Comparison of ENCODE assay signal across 8 cellular contexts in genomic region chr4:185425600-185426352, GRCh38. TPM values are rescaled to one million over a fixed set of nuclear protein-coding genes. Genes with fewer than 3 reads are reported as not detected.
DNase-seq lines count a peak whose midpoint lies in the region; ATAC-seq, FAIRE-seq and TF ChIP-seq lines count a peak whose summit lies in the region.

Gene UFSP2 (minus strand): TSS chr4:185425964. CDS start chr4:185425868, 96 bp downstream.

- H3K27ac Mint-ChIP-seq in CD14-positive monocyte, result peak within 1 kb of the TSS; percentile 98 to 99 (median 99)

- H4K20me1 ChIP-seq in HepG2 (ENCODE audit: insufficient read depth, low read length), result no peaks in the 10 kb centered on the region

- H2AFZ ChIP-seq in HepG2 (ENCODE audit: low read length), result peak within 1 kb of the TSS; percentile 96

- H3K4me2 ChIP-seq in HepG2 (ENCODE audit: low read depth, low read length), result peak within 1 kb of the TSS; percentile 97

- TF ChIP-seq EP300 in HepG2 (IDR thresholded peaks at IDR 0.05; ENCODE audit: low read depth in 2 of 2, low read length in 2 of 2) (no peak), HepG2 (CRISPR knock-in tag; IDR thresholded peaks at IDR 0.05; ENCODE audit: borderline replicate concordance) (no peak)

- FAIRE-seq in HepG2 (lab: Jason Lieb, UNC), result peak; percentile 64

- DNase-seq in CD14-positive monocyte (ENCODE audit: low spot score) (peak; percentile 87), NCI-H748 treated with DMSO at 0.1 percent for 48 hours (lab: John Stamatoyannopoulos, UW) (peak; percentile 55), dermis microvascular lymphatic vessel endothelial cell (ENCODE audit: low read depth in 2 of 2) (peak; percentile 91 to 93), HepG2 (ENCODE audit: low spot score) (peak; percentile 81)
- DNase-seq in activated CD4-positive, alpha-beta T cell treated with anti-CD3 and anti-CD28 coated beads, Interleukin-2, amount 50 U/mL, for 48 hours, result peak; percentile 81 to 85
- peak; percentile 77 to 85 for DNase-seq in stimulated activated CD4-positive, alpha-beta T cell treated with anti-CD3 and anti-CD28 coated beads, Interleukin-2, amount 100 ng/mL, for 48 hours

- H3K27me3 Mint-ChIP-seq in CD14-positive monocyte (ENCODE audit: low read depth in 3 of 3), result peaks cover 8 to 28% (median 28%) of the 10 kb centered on the region in 3 donors

- intact Hi-C loops in CD14-positive monocyte (cut with micrococcal nuclease) (loop anchor here in 1 of 2 donors (1.0 kb wide), 1 partner anchor 28 kb away; no protein-coding TSS in a partner anchor), HepG2 (cut with micrococcal nuclease; ENCODE audit: unreplicated experiment) (no loop called here)

- H3K4me3 Mint-ChIP-seq in CD14-positive monocyte, result peak within 1 kb of the TSS; percentile 94 to 96

- H3K79me2 ChIP-seq in HepG2 (ENCODE audit: insufficient read depth, low read length), result peaks cover 18% of the 10 kb centered on the region

- peaks cover 11 to 19% of the 10 kb centered on the region in 2 donors for H3K36me3 Mint-ChIP-seq in CD14-positive monocyte

- WGBS in HepG2 (ENCODE audit: low lambda C conversion rate), result 0% methylated on average over 8 of the region's 67 CpGs

- TF ChIP-seq RAD21 in HepG2 (CRISPR knock-in tag; IDR thresholded peaks at IDR 0.05), result peak; percentile 49; the same call in 1 of the 2 replicates

- peak; percentile 57 to 81 for TF ChIP-seq POLR2A in HepG2 (IDR thresholded peaks at IDR 0.05; ENCODE audit: insufficient read depth in 1 of 2, low read depth in 2 of 2, low read length in 2 of 2)

- BruUV-seq in HepG2 (replicated peaks; lab: Mats Ljungman, UMichigan), result no TSS peak

- peak; percentile 93 for ATAC-seq in GM19372 (IDR thresholded peaks at IDR 0.05; ENCODE audit: low read depth, unreplicated experiment)
- ATAC-seq in HG03521 (IDR thresholded peaks at IDR 0.05; ENCODE audit: unreplicated experiment), result peak; percentile 89
- peak; percentile 95 for ATAC-seq in HepG2

- no peaks in the 10 kb centered on the region for H3K9me3 ChIP-seq in HepG2 (ENCODE audit: low read length)

- POLR2A ChIA-PET in HepG2 (lab: Yijun Ruan, JAX), result interaction anchor here (3.6 kb wide), 1 partner anchor 29 kb away, joined by 30 read pairs; the partner anchor contains the start of genes ANKRD37 and LRP2BP

- H3K9me3 Mint-ChIP-seq in CD14-positive monocyte, result peaks cover 0 to 7% (median 0%) of the 10 kb centered on the region in 7 donors

- H3K9ac ChIP-seq in HepG2 (ENCODE audit: insufficient read depth, low read depth, low read length), result peak within 1 kb of the TSS; percentile 99

- H3K27me3 ChIP-seq in HepG2 (ENCODE audit: control insufficient read depth in 1 of 2, insufficient read depth in 2 of 2, low read length in 2 of 2), result no peaks in the 10 kb centered on the region; a peak in 2 of 5 replicates

- H3K4me1 Mint-ChIP-seq in CD14-positive monocyte, result peaks cover 16% of the 10 kb centered on the region

- peak within 1 kb of the TSS; percentile 82 to 90 (median 89) for H3K4me3 ChIP-seq in HepG2 (replicated peaks in 1 of 3; ENCODE audit: insufficient read depth in 1 of 3, low read depth in 2 of 3, low read length in 3 of 3)

- peak within 1 kb of the TSS; percentile 95 for H3K27ac ChIP-seq in HepG2 (ENCODE audit: extremely low read length, insufficient read depth, low read length)

- in situ Hi-C loops in HepG2 (cut with HindIII; ENCODE audit: extremely low pct_ligation_motif_present, low pct_unique_long_range_greater_than_20kb), result no loop called here

- H3K36me3 ChIP-seq in HepG2 (replicated peaks in 1 of 2; ENCODE audit: control insufficient read depth in 1 of 2, insufficient read depth in 2 of 2, low read length in 2 of 2), result peaks cover 0 to 13% of the 10 kb centered on the region in 2 experiments; a peak in 1 of 5 replicates

- CTCF ChIA-PET in HepG2 (lab: Yijun Ruan, JAX; ENCODE audit: low intra/inter-chr PET ratio, low total read pairs), result no interaction called here

- no peak for TF ChIP-seq CTCF in CD14-positive monocyte (IDR thresholded peaks at IDR 0.05)
- peak; percentile 40 for TF ChIP-seq CTCF in HepG2 (CRISPR knock-in tag; IDR thresholded peaks at IDR 0.05)

- H3K4me1 ChIP-seq in HepG2 (ENCODE audit: insufficient read depth, low read length), result peaks cover 30% of the 10 kb centered on the region

TF ChIP-seq in HepG2, 621 proteins besides CTCF, POLR2A, EP300 and RAD21 (continues in another document):
- TF ChIP-seq ZBTB7B (CRISPR knock-in tag; IDR thresholded peaks at IDR 0.05) (peak; percentile 6; the same call in 1 of the 2 replicates), THYN1 (CRISPR knock-in tag; IDR thresholded peaks at IDR 0.05; ENCODE audit: borderline replicate concordance, low read depth) (no peak), ZKSCAN8 (CRISPR knock-in tag; IDR thresholded peaks at IDR 0.05; ENCODE audit: borderline replicate concordance) (no peak), IKZF1 (IDR thresholded peaks at IDR 0.05) (no peak), ZNF557 (CRISPR knock-in tag; IDR thresholded peaks at IDR 0.05) (no peak), HIC2 (CRISPR knock-in tag; IDR thresholded peaks at IDR 0.05; ENCODE audit: low read depth) (no peak), GMEB2 (CRISPR knock-in tag; IDR thresholded peaks at IDR 0.05; ENCODE audit: low read depth) (0 out of 2 replicates have a peak, but pooled peaks have one; percentile 15), TGIF2 (CRISPR knock-in tag; IDR thresholded peaks at IDR 0.05) (peak; percentile 82)

RNA-seq across cellular contexts. Expression of gene UFSP2, which starts in this region (rescaled TPM):
- polyA plus RNA-seq in CD14-positive monocyte, result 10 to 100 TPM; 13.8 to 23.5 TPM
- 26.4 and 36.2 TPM in 2 replicates for total RNA-seq in dermis microvascular lymphatic vessel endothelial cell
- total RNA-seq in HepG2 (2016; rRNA removed; fragmentation: Illumina TruSeq; extraction: Trizol), result 32.3 and 44.8 TPM in 2 replicates
- 27.5 and 31.7 TPM in 2 replicates for total RNA-seq in HepG2 (2016; cell fraction: cytosol; rRNA removed; fragmentation: Illumina TruSeq; extraction: Trizol; ENCODE audit: low read depth)
- 30.0 and 43.9 TPM in 2 replicates for total RNA-seq in HepG2 (2016; cell fraction: insoluble cytoplasmic fraction; rRNA removed; fragmentation: Illumina TruSeq; extraction: Trizol)
- 30.6 and 35.7 TPM in 2 replicates for total RNA-seq in HepG2 (2016; cell fraction: membrane; rRNA removed; fragmentation: Illumina TruSeq; extraction: Trizol)
- 14.9 and 25.5 TPM in 2 replicates for total RNA-seq in HepG2 (2016; cell fraction: nucleus; rRNA removed; fragmentation: Illumina TruSeq; extraction: Trizol)
- 17.1 and 24.1 TPM in 2 replicates for polyA plus RNA-seq in HepG2 (2011; rRNA removed)
- 15.3 and 19.2 TPM in 2 replicates for polyA plus RNA-seq in HepG2 (2011; cell fraction: cytosol; rRNA removed)
- polyA plus RNA-seq in HepG2 (2011; cell fraction: nucleus; rRNA removed), result 5.7 and 6.9 TPM in 2 replicates
- 18.2 and 23.6 TPM in 2 replicates for polyA plus RNA-seq in HepG2 (2012)
- polyA plus RNA-seq in HepG2 (2016; cell fraction: cytosol; fragmentation: Illumina TruSeq; extraction: Trizol; ENCODE audit: low read depth), result 20.6 and 23.2 TPM in 2 replicates
- polyA plus RNA-seq in HepG2 (2016; cell fraction: insoluble cytoplasmic fraction; fragmentation: Illumina TruSeq; extraction: Trizol; ENCODE audit: low read depth), result 35.4 and 37.7 TPM in 2 replicates
- polyA plus RNA-seq in HepG2 (2016; cell fraction: membrane; fragmentation: Illumina TruSeq; extraction: Trizol; ENCODE audit: low read depth), result 20.5 and 25.1 TPM in 2 replicates
- polyA plus RNA-seq in HepG2 (2016; cell fraction: nucleus; fragmentation: Illumina TruSeq; extraction: Trizol; ENCODE audit: insufficient read depth, low read depth), result 13.0 and 15.3 TPM in 2 replicates
- polyA minus RNA-seq in HepG2 (2011; rRNA and poly(A)+ RNA removed; ENCODE audit: low replicate concordance), result 21.8 and 22.1 TPM in 2 replicates
- 16.2 and 26.8 TPM in 2 replicates for polyA minus RNA-seq in HepG2 (2011; cell fraction: cytosol; rRNA and poly(A)+ RNA removed)
- 19.4 and 35.4 TPM in 2 replicates for polyA minus RNA-seq in HepG2 (2011; cell fraction: nucleus; rRNA and poly(A)+ RNA removed)

Comparison
In these comparisons a context has a peak if more than half of its experiments do, and no peak if none do; other contexts are left out.
1. Peak in every context shown above with its lines: DNase-seq, ATAC-seq, H3K4me3 ChIP-seq and H3K27ac ChIP-seq.